ENCODE assay signal across 8 cellular contexts in genomic region chr15:58987036-58987435, GRCh38. TPM values are rescaled to one million over a fixed set of nuclear protein-coding genes. Genes with fewer than 3 reads are reported as not detected.
DNase-seq lines count a peak whose midpoint lies in the region; FAIRE-seq and TF ChIP-seq lines count a peak whose summit lies in the region.

No MANE protein-coding gene starts in this region.

- H3K4me3 ChIP-seq in OCI-LY7 (ENCODE audit: low read depth, low read length, poor library complexity, severe bottlenecking) (peak overlapping the region; percentile 86), H1 (ENCODE audit: extremely low read depth in 1 of 4, insufficient read depth in 2 of 4, low read depth in 3 of 4, low read length in 4 of 4) (peak overlapping the region; percentile 85 to 97 (median 96); a peak in 7 of 8 replicates), osteoblast (ENCODE audit: insufficient read depth, low read length) (peak overlapping the region; percentile 100)

- H4K8ac ChIP-seq in H1 (ENCODE audit: extremely low read depth, insufficient read depth, low read length): no peak overlapping the region

- H2BK15ac ChIP-seq in H1 (ENCODE audit: low read length): no peak overlapping the region

- no peak for TF ChIP-seq RAD21 in H1 (IDR thresholded peaks at IDR 0.05 in 1 of 2, conservative IDR thresholded peaks at IDR 0.05 in 1 of 2; ENCODE audit: low read depth in 2 of 2, low read length in 2 of 2)

- CTCF ChIA-PET in OCI-LY7 (lab: Charles Lee; ENCODE audit: unreplicated experiment) (interaction anchor here (0.6 kb wide), 1 partner anchor 53 kb away, joined by 7 read pairs; no protein-coding TSS in a partner anchor), H1 (lab: Charles Lee; ENCODE audit: partially characterized antibody) (interaction anchor here (0.6 to 1.5 kb wide), 2 partner anchors 13 to 431 kb away, joined by 3 to 4 read pairs; no protein-coding TSS in a partner anchor), GM10248 (lab: Yijun Ruan, JAX) (interaction anchor here (0.7 kb wide), 1 partner anchor 8 kb away, joined by 3 read pairs; no protein-coding TSS in a partner anchor)

- no peaks in the 10 kb centered on the region; the same call in 1 of the 2 replicates for H3K79me1 ChIP-seq in H1 (ENCODE audit: low read depth, low read length)

- TSS peak; percentile 83 for BruUV-seq in OCI-LY7 (replicated peaks; lab: Mats Ljungman, UMichigan)

- H3K23me2 ChIP-seq in H1 (ENCODE audit: low read depth, low read length): no peaks in the 10 kb centered on the region; the same call in 1 of the 2 replicates

- no peak overlapping the region for H2BK20ac ChIP-seq in H1 (ENCODE audit: low read length)

- H2AFZ ChIP-seq in OCI-LY7 (ENCODE audit: low read length) (peak overlapping the region; percentile 99), H1 (ENCODE audit: low read length) (peak overlapping the region; percentile 90), osteoblast (ENCODE audit: low read length) (peak overlapping the region; percentile 94)

- H4K91ac ChIP-seq in H1 (replicated peaks; ENCODE audit: insufficient read length, low read length): no peak overlapping the region

- no peak overlapping the region for H2AK5ac ChIP-seq in H1 (ENCODE audit: low read depth, low read length)

- no peak overlapping the region for H3K4ac ChIP-seq in H1 (replicated peaks; ENCODE audit: insufficient read length, low read depth, low read length)

- no peak overlapping the region for H3K56ac ChIP-seq in H1 (replicated peaks; ENCODE audit: insufficient read length, low read depth, low read length)

- no peak for TF ChIP-seq POLR2A in H1 (IDR thresholded peaks at IDR 0.05; ENCODE audit: control extremely low read depth in 1 of 2, low read depth in 2 of 2, low read length in 2 of 2)

- no peaks in the 10 kb centered on the region for H3K9me2 ChIP-seq in OCI-LY7 (ENCODE audit: insufficient read depth, low read length)

- no peak for TF ChIP-seq EP300 in H1 (IDR thresholded peaks at IDR 0.05; ENCODE audit: borderline replicate concordance in 1 of 2, low read depth in 2 of 2, low read length in 2 of 2)

- H3K79me2 ChIP-seq in OCI-LY7 (ENCODE audit: insufficient read depth, low read depth, low read length) (peaks cover 49% of the 10 kb centered on the region), H1 (ENCODE audit: control insufficient read depth in 1 of 2, insufficient read depth in 2 of 2, low read length in 2 of 2) (peaks cover 0 to 41% of the 10 kb centered on the region in 2 experiments; a peak in 3 of 4 replicates), osteoblast (ENCODE audit: insufficient read depth, low read length) (peaks cover 45% of the 10 kb centered on the region)

- no peak overlapping the region for H4K5ac ChIP-seq in H1 (ENCODE audit: insufficient read length, low read depth, low read length)

- peak overlapping the region; percentile 67 for H3K27ac ChIP-seq in OCI-LY7 (ENCODE audit: low read depth, low read length, poor library complexity, severe bottlenecking)
- H3K27ac ChIP-seq in H1 (ENCODE audit: low read depth, low read length): no peak overlapping the region
- peak overlapping the region; percentile 75 for H3K27ac ChIP-seq in osteoblast (ENCODE audit: low read depth, low read length)

- H3K4me1 ChIP-seq in OCI-LY7 (ENCODE audit: insufficient read depth, low read length, poor library complexity, severe bottlenecking) (peaks cover 28% of the 10 kb centered on the region), H1 (replicated peaks in 1 of 4; ENCODE audit: control insufficient read depth in 3 of 4, insufficient read depth in 4 of 4, low read length in 3 of 4) (peaks cover 0 to 3% (median 0%) of the 10 kb centered on the region in 4 experiments; a peak in 3 of 7 replicates), osteoblast (ENCODE audit: insufficient read depth, low read length) (peaks cover 11% of the 10 kb centered on the region)

- 51% methylated on average over 9 of the region's 9 CpGs; no CpG with 5 or more reads in 1 of the 2 experiments for WGBS in H1 (ENCODE audit: extremely low coverage in 1 of 2, insufficient coverage in 1 of 2, insufficient read length in 1 of 2, insufficient replicate concordance in 2 of 2, low coverage in 1 of 2, low lambda C conversion rate in 2 of 2, missing lambda C conversion rate in 1 of 2), 2 experiments

- H3K14ac ChIP-seq in H1 (ENCODE audit: insufficient read length): no peak overlapping the region

- H3K27me3 ChIP-seq in H1 (replicated peaks in 1 of 4; ENCODE audit: control insufficient read depth in 3 of 4, extremely low read depth in 1 of 4, insufficient read depth in 3 of 4, low read length in 3 of 4) (no peaks in the 10 kb centered on the region), osteoblast (ENCODE audit: insufficient read depth, low read length) (peaks cover 5% of the 10 kb centered on the region)

- H3K36me3 ChIP-seq in OCI-LY7 (ENCODE audit: insufficient read depth, low read length): peaks cover 23% of the 10 kb centered on the region
- peaks cover 0 to 3% (median 1%) of the 10 kb centered on the region in 4 experiments; a peak in 1 of 8 replicates for H3K36me3 ChIP-seq in H1 (ENCODE audit: control insufficient read depth in 2 of 4, insufficient read depth in 4 of 4, low read length in 3 of 4)
- H3K36me3 ChIP-seq in osteoblast (ENCODE audit: insufficient read depth, low read length): peaks cover 13% of the 10 kb centered on the region

- H2BK120ac ChIP-seq in H1 (replicated peaks; ENCODE audit: low read depth, low read length): no peak overlapping the region

- H3K9me3 ChIP-seq in OCI-LY7 (ENCODE audit: low read length) (no peaks in the 10 kb centered on the region), H1 (ENCODE audit: insufficient read depth in 2 of 2, low read depth in 1 of 2, low read length in 1 of 2) (no peaks in the 10 kb centered on the region), osteoblast (ENCODE audit: low read depth, low read length) (no peaks in the 10 kb centered on the region)

- H3K23ac ChIP-seq in H1 (ENCODE audit: insufficient read length): no peak overlapping the region

- POLR2A ChIA-PET in OCI-LY7 (lab: Charles Lee) (interaction anchor here (0.7 to 1.4 kb wide), 5 partner anchors 11 to 530 kb away, joined by 3 to 8 read pairs (median 5); no protein-coding TSS in a partner anchor), H1 (lab: Charles Lee; ENCODE audit: partially characterized antibody) (no interaction called here), GM10248 (lab: Yijun Ruan, JAX) (no interaction called here)

- intact Hi-C loops in OCI-LY7 (cut with micrococcal nuclease; ENCODE audit: unreplicated experiment): no loop called here

- DNase-seq in NCI-H2171 treated with DMSO at 0.1 percent for 48 hours (lab: John Stamatoyannopoulos, UW) (peak; percentile 31), NCI-H2171 (lab: John Stamatoyannopoulos, UW) (no peak), OCI-LY7 (ENCODE audit: low spot score) (no peak), H1 (ENCODE audit: low read depth in 1 of 2, low spot score in 2 of 2) (no peak), osteoblast (ENCODE audit: insufficient read length, low spot score, missing footprints) (no peak), NCI-H524 (lab: John Stamatoyannopoulos, UW) (no peak), NOMO-1 (lab: John Stamatoyannopoulos, UW; ENCODE audit: unreplicated experiment in 2 of 2) (no peak), GM10248 (ENCODE audit: extremely low spot score) (no peak)

- H4K20me1 ChIP-seq in OCI-LY7 (ENCODE audit: insufficient read depth, low read length) (0 out of 2 replicates have a peak, but pooled peaks cover 12% of the 10 kb centered on the region), H1 (replicated peaks in 1 of 2; ENCODE audit: control insufficient read depth in 1 of 2, insufficient read depth in 2 of 2, low read length in 2 of 2) (peaks cover 0 to 1% of the 10 kb centered on the region in 2 experiments), osteoblast (ENCODE audit: insufficient read depth, low read length) (peaks cover 30% of the 10 kb centered on the region)

- H3K9ac ChIP-seq in H1 (replicated peaks in 1 of 4; ENCODE audit: extremely low read depth in 1 of 4, low read depth in 3 of 4, low read length in 3 of 4): no peak overlapping the region

- H3K4me2 ChIP-seq in OCI-LY7 (ENCODE audit: low read length) (peak overlapping the region; percentile 75), H1 (ENCODE audit: insufficient read depth in 1 of 2, low read depth in 2 of 2, low read length in 2 of 2) (peak overlapping the region; percentile 81), osteoblast (ENCODE audit: insufficient read depth, low read length) (peak overlapping the region; percentile 91)

- H2BK12ac ChIP-seq in H1 (ENCODE audit: low read depth, low read length): no peak overlapping the region

- H2BK5ac ChIP-seq in H1 (ENCODE audit: low read depth, low read length): no peak overlapping the region

- no peak overlapping the region for H3K18ac ChIP-seq in H1 (ENCODE audit: extremely low read depth, low read length)

- no peak for FAIRE-seq in H1 (lab: Jason Lieb, UNC)

- TF ChIP-seq CTCF in OCI-LY7 (conservative IDR thresholded peaks at IDR 0.05; ENCODE audit: low read length) (no peak), H1 (IDR thresholded peaks at IDR 0.05; ENCODE audit: control extremely low read depth in 1 of 3, insufficient read depth in 1 of 3, low read depth in 1 of 3, low read length in 3 of 3) (no peak), osteoblast (IDR thresholded peaks at IDR 0.05; ENCODE audit: extremely low read depth, low read depth, low read length) (no peak), GM10248 (IDR thresholded peaks at IDR 0.05; ENCODE audit: control extremely low read depth, extremely low read depth, low read depth, missing control alignments) (no peak)

RNA-seq across cellular contexts. Expression of gene RNF111, which starts 0.4 kb away (rescaled TPM):
- total RNA-seq in OCI-LY7 (2014; rRNA removed; shearing (Covaris generic)): 19.2 and 20.4 TPM in 2 replicates
- total RNA-seq in OCI-LY7 (2022) (41.6 and 42.7 TPM in 2 replicates), osteoblast (21.4 and 27.4 TPM in 2 replicates)
- total RNA-seq in H1 (2021; fragmentation: NEBNext Ultra II Directional; extraction: Animal tissue kit (Norgen Biotek cat#: 25700)): 26.6 and 29.1 TPM in 2 replicates
- 11.7 and 18.5 TPM in 2 replicates for polyA plus RNA-seq in H1 (2011; rRNA removed)
- polyA plus RNA-seq in H1 (2011; cell fraction: cytosol; rRNA removed): 14.9 TPM
- 16.3 TPM for polyA plus RNA-seq in H1 (2011; cell fraction: nucleus; rRNA removed)
- 14.5 to 24.3 TPM (median 19.4 TPM) in 4 replicates for polyA plus RNA-seq in H1 (2012, experiment 1 of 2)
- 1.1 TPM for polyA plus RNA-seq in H1 (2012, experiment 2 of 2)
- 10.6 TPM for polyA plus RNA-seq in H1 (2013, experiment 1 of 2)
- 9.1 TPM for polyA plus RNA-seq in H1 (2013, experiment 2 of 2)
- 77.3 and 94.6 TPM in 2 replicates for polyA minus RNA-seq in H1 (2011; rRNA and poly(A)+ RNA removed)
- polyA minus RNA-seq in H1 (2011; cell fraction: cytosol; rRNA and poly(A)+ RNA removed): 26.9 TPM
- 56.4 TPM for polyA minus RNA-seq in H1 (2011; cell fraction: nucleus; rRNA and poly(A)+ RNA removed)

RNA-seq across cellular contexts. Expression of gene SLTM, which starts 53.6 kb away (rescaled TPM):
- total RNA-seq in OCI-LY7 (2014; rRNA removed; shearing (Covaris generic)): 103 and 158 TPM in 2 replicates
- total RNA-seq in OCI-LY7 (2022) (121 and 129 TPM in 2 replicates), osteoblast (71.3 and 77.8 TPM in 2 replicates)
- total RNA-seq in H1 (2021; fragmentation: NEBNext Ultra II Directional; extraction: Animal tissue kit (Norgen Biotek cat#: 25700)): 143 and 149 TPM in 2 replicates
- 30.8 and 43.9 TPM in 2 replicates for polyA plus RNA-seq in H1 (2011; rRNA removed)
- 72.0 TPM for polyA plus RNA-seq in H1 (2011; cell fraction: cytosol; rRNA removed)
- 91.5 TPM for polyA plus RNA-seq in H1 (2011; cell fraction: nucleus; rRNA removed)
- 131 to 240 TPM (median 157 TPM) in 4 replicates for polyA plus RNA-seq in H1 (2012, experiment 1 of 2)
- 12.6 TPM for polyA plus RNA-seq in H1 (2012, experiment 2 of 2)
- 122 TPM for polyA plus RNA-seq in H1 (2013, experiment 1 of 2)
- 119 TPM for polyA plus RNA-seq in H1 (2013, experiment 2 of 2)
- polyA minus RNA-seq in H1 (2011; rRNA and poly(A)+ RNA removed): 41.2 and 44.8 TPM in 2 replicates
- 62.2 TPM for polyA minus RNA-seq in H1 (2011; cell fraction: cytosol; rRNA and poly(A)+ RNA removed)
- 228 TPM for polyA minus RNA-seq in H1 (2011; cell fraction: nucleus; rRNA and poly(A)+ RNA removed)
